10 cellular contexts compared by ENCODE assay signal in the genomic region with DNA sequence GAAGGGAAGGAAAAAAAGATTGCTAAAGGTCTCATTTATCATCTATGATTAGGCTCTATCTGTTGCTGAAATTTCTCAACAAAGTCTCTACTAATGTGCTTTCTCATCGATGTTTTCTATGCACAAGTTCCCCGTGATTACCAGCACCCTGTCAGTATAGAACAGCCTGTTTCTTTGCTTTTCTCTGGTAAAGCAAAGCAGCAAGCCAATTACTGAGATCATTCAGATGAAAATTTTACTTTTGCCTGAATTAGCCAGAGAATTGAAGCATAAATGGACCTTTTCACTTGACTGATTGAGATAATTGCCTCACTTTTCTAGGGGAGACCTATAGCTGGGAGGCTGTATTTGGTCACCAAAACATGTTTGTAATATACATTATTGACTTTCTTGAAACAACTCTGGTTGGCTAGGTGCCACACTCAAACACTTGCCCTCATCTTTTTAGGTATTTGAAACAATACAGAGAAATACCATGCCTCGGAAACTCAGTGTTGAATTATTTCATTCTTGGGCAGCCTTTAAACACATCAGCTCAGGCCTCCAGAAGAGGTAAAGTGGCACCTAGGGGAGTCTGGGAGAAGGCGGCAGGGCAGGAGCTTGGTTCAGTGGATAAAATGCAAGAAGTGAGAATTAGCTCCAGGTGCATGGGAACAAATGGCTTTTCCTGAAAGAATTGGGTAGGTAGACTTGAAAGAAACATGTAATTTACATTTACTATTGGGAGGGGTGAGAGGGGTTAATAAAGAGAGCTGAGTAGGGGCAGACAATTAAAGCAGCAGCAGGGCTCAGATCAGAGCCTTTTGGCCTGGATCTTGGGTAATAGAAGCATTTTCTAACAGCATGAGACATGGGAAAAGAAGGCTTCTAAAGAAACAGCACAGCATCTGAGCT.
DNase-seq lines count a peak whose midpoint lies in the region; ATAC-seq and TF ChIP-seq lines count a peak whose summit lies in the region.
"Had no signal": no experiment of that assay in that cellular context is flagged by ENCODE, and none has a peak within 500 bp of the region (broad histone marks: within the 10 kb centered on the region; RNA-seq: fewer than 3 reads in every experiment).

No MANE protein-coding gene starts in this region.

- H3K27me3 Mint-ChIP-seq in WTC11 (ENCODE audit: low read depth): no peaks in the 10 kb centered on the region
- peaks cover 12% of the 10 kb centered on the region for H3K27me3 Mint-ChIP-seq in activated CD4-positive, alpha-beta T cell treated with anti-CD3 and anti-CD28 coated beads, Interleukin-2, amount 10 ng/mL, durations not matched to agents 7 days and 5 days

- intact Hi-C loops in sciatic nerve (cut with DNase I) (loop anchor here (10.0 kb wide), 1 partner anchor 293 kb away; no protein-coding TSS in a partner anchor), left cardiac atrium (cut with DNase I) (loop anchor here (1.0 to 5.0 kb wide), 2 partner anchors 296 to 297 kb away; no protein-coding TSS in a partner anchor)

- CTCF ChIA-PET in WTC11 (lab: Charles Lee): interaction anchor here (0.5 to 2.4 kb wide), 10 partner anchors 9 to 494 kb away, joined by 3 to 12 read pairs (median 5); a partner anchor contains a TSS
- CTCF ChIA-PET in activated CD4-positive, alpha-beta T cell treated with anti-CD3 and anti-CD28 coated beads, Interleukin-2, amount 10 ng/mL, durations not matched to agents 7 days and 5 days (lab: Charles Lee): interaction anchor here (0.6 kb wide), 1 partner anchor 404 kb away, joined by 4 read pairs; no protein-coding TSS in a partner anchor

- no peaks in the 10 kb centered on the region for H3K36me3 Mint-ChIP-seq in WTC11
- H3K36me3 Mint-ChIP-seq in activated CD4-positive, alpha-beta T cell treated with anti-CD3 and anti-CD28 coated beads, Interleukin-2, amount 10 ng/mL, durations not matched to agents 7 days and 5 days (ENCODE audit: low read depth): no peaks in the 10 kb centered on the region

- peak overlapping the region; percentile 92 for H3K27ac Mint-ChIP-seq in WTC11
- no peak overlapping the region for H3K27ac Mint-ChIP-seq in activated CD4-positive, alpha-beta T cell treated with anti-CD3 and anti-CD28 coated beads, Interleukin-2, amount 10 ng/mL, durations not matched to agents 7 days and 5 days
- H3K27ac Mint-ChIP-seq: activated CD4-positive, alpha-beta T cell treated with anti-CD3 and anti-CD28 coated beads, Interleukin-2, amount 10 ng/mL, durations not matched to agents 24 days and 14 days had no signal

- H3K27ac ChIP-seq in right atrium auricular region: no peak overlapping the region
- H3K27ac ChIP-seq: RWPE1 had no signal

- H3K4me1 ChIP-seq in right atrium auricular region: no peaks in the 10 kb centered on the region

- peak overlapping the region; percentile 18; the same call in 1 of the 2 replicates for H3K4me3 Mint-ChIP-seq in WTC11
- H3K4me3 Mint-ChIP-seq in activated CD4-positive, alpha-beta T cell treated with anti-CD3 and anti-CD28 coated beads, Interleukin-2, amount 10 ng/mL, durations not matched to agents 7 days and 5 days: no peak overlapping the region
- H3K4me3 Mint-ChIP-seq: activated CD4-positive, alpha-beta T cell treated with anti-CD3 and anti-CD28 coated beads, Interleukin-2, amount 10 ng/mL, durations not matched to agents 24 days and 14 days had no signal

- TF ChIP-seq CTCF in WTC11 (IDR thresholded peaks at IDR 0.05) (no peak), right atrium auricular region (IDR thresholded peaks at IDR 0.05) (no peak)

- no peak overlapping the region for H3K4me3 ChIP-seq in right atrium auricular region
- H3K4me3 ChIP-seq: K562 had no signal

- no peaks in the 10 kb centered on the region for H3K27me3 ChIP-seq in right atrium auricular region

- H3K9me3 Mint-ChIP-seq in WTC11: no peaks in the 10 kb centered on the region
- no peaks in the 10 kb centered on the region for H3K9me3 Mint-ChIP-seq in activated CD4-positive, alpha-beta T cell treated with anti-CD3 and anti-CD28 coated beads, Interleukin-2, amount 10 ng/mL, durations not matched to agents 7 days and 5 days
- H3K9me3 Mint-ChIP-seq: activated CD4-positive, alpha-beta T cell treated with anti-CD3 and anti-CD28 coated beads, Interleukin-2, amount 10 ng/mL, durations not matched to agents 24 days and 14 days had no signal

- POLR2A ChIA-PET in WTC11 (lab: Charles Lee): no interaction called here
- POLR2A ChIA-PET in activated CD4-positive, alpha-beta T cell treated with anti-CD3 and anti-CD28 coated beads, Interleukin-2, amount 10 ng/mL, durations not matched to agents 7 days and 5 days (lab: Charles Lee): no interaction called here

- no peaks in the 10 kb centered on the region for H3K36me3 ChIP-seq in right atrium auricular region

- DNase-seq in WTC11 (ENCODE audit: low spot score) (no peak), sciatic nerve (ENCODE audit: low spot score) (no peak), left cardiac atrium (no peak), right atrium auricular region (ENCODE audit: low spot score) (no peak)
- no peak for DNase-seq in activated CD4-positive, alpha-beta T cell treated with anti-CD3 and anti-CD28 coated beads, Interleukin-2, amount 10 ng/mL, durations not matched to agents 7 days and 5 days

- ATAC-seq in GM21423 (IDR thresholded peaks at IDR 0.05; ENCODE audit: unreplicated experiment): peak; percentile 16
- ATAC-seq in HG03354 (IDR thresholded peaks at IDR 0.05; ENCODE audit: poor library complexity, severe bottlenecking, unreplicated experiment): peak; percentile 30
- ATAC-seq in WTC11: peak; percentile 79
- peak; percentile 34 for ATAC-seq in sciatic nerve
- no peak for ATAC-seq in left cardiac atrium
- ATAC-seq: K562 had no signal

- no peaks in the 10 kb centered on the region for H3K9me3 ChIP-seq in right atrium auricular region

- H3K4me1 Mint-ChIP-seq in WTC11: peaks cover 58% of the 10 kb centered on the region
- H3K4me1 Mint-ChIP-seq in activated CD4-positive, alpha-beta T cell treated with anti-CD3 and anti-CD28 coated beads, Interleukin-2, amount 10 ng/mL, durations not matched to agents 7 days and 5 days: no peaks in the 10 kb centered on the region
- H3K4me1 Mint-ChIP-seq: activated CD4-positive, alpha-beta T cell treated with anti-CD3 and anti-CD28 coated beads, Interleukin-2, amount 10 ng/mL, durations not matched to agents 24 days and 14 days had no signal

TF ChIP-seq in WTC11, 78 proteins besides CTCF, POLR2A, EP300 and RAD21 (continues in another document):
- TF ChIP-seq, protein P1, sequence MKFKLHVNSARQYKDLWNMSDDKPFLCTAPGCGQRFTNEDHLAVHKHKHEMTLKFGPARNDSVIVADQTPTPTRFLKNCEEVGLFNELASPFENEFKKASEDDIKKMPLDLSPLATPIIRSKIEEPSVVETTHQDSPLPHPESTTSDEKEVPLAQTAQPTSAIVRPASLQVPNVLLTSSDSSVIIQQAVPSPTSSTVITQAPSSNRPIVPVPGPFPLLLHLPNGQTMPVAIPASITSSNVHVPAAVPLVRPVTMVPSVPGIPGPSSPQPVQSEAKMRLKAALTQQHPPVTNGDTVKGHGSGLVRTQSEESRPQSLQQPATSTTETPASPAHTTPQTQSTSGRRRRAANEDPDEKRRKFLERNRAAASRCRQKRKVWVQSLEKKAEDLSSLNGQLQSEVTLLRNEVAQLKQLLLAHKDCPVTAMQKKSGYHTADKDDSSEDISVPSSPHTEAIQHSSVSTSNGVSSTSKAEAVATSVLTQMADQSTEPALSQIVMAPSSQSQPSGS (CRISPR knock-in tag; IDR thresholded peaks at IDR 0.05; ENCODE audit: borderline replicate concordance, low read depth): no peak
- TF ChIP-seq PRRX2 (CRISPR knock-in tag; IDR thresholded peaks at IDR 0.05): no peak
- TF ChIP-seq, protein P2, sequence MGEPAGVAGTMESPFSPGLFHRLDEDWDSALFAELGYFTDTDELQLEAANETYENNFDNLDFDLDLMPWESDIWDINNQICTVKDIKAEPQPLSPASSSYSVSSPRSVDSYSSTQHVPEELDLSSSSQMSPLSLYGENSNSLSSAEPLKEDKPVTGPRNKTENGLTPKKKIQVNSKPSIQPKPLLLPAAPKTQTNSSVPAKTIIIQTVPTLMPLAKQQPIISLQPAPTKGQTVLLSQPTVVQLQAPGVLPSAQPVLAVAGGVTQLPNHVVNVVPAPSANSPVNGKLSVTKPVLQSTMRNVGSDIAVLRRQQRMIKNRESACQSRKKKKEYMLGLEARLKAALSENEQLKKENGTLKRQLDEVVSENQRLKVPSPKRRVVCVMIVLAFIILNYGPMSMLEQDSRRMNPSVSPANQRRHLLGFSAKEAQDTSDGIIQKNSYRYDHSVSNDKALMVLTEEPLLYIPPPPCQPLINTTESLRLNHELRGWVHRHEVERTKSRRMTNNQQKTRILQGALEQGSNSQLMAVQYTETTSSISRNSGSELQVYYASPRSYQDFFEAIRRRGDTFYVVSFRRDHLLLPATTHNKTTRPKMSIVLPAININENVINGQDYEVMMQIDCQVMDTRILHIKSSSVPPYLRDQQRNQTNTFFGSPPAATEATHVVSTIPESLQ (CRISPR knock-in tag; IDR thresholded peaks at IDR 0.05): no peak
- no peak for TF ChIP-seq SMAD4 (CRISPR knock-in tag; IDR thresholded peaks at IDR 0.05)
- TF ChIP-seq CREM (CRISPR knock-in tag; IDR thresholded peaks at IDR 0.05): no peak

Comparison
In these comparisons a context has a peak if more than half of its experiments do, and no peak if none do; other contexts are left out.
1. ATAC-seq: peak in GM21423 (single experiment), HG03354 (single experiment), WTC11 (single experiment) and sciatic nerve (single experiment); none in left cardiac atrium (0 of 2).